ENCODE assay signal across 31 cellular contexts in genomic region chrX:12426420-12426819, GRCh38.
"Had no signal": no experiment of that assay in that cellular context is flagged by ENCODE, and none has a peak within 500 bp of the region (broad histone marks: within the 10 kb centered on the region; RNA-seq: fewer than 3 reads in every experiment).

No MANE protein-coding gene starts in this region.

- H3K27me3 ChIP-seq: ascending aorta, body of pancreas, brain microvascular endothelial cell, cardiac muscle cell had no signal

- H3K4me3 ChIP-seq: adrenal gland, ascending aorta, body of pancreas, breast epithelium, cardiac muscle cell had no signal

- H3K27ac ChIP-seq: adrenal gland, ascending aorta, body of pancreas, brain microvascular endothelial cell, breast epithelium, cardiac muscle cell had no signal

- H3K4me1 ChIP-seq: adrenal gland, ascending aorta, body of pancreas, breast epithelium had no signal

- H3K36me3 ChIP-seq: adrenal gland, ascending aorta, brain microvascular endothelial cell, breast epithelium, cardiac muscle cell had no signal

- H3K9me3 ChIP-seq: adrenal gland, ascending aorta, body of pancreas, breast epithelium had no signal

- DNase-seq: activated effector memory CD4-positive, alpha-beta T cell treated with anti-CD3 and anti-CD28 coated beads, Interleukin-2, amount 50 U/mL, for 16 hours; activated effector memory CD4-positive, alpha-beta T cell treated with Interleukin-2 at 50 U/mL for 16 hours; activated gamma-delta T cell; activated gamma-delta T cell treated with Interleukin-2 at 50 U/mL for 16 hours; activated naive CD4-positive, alpha-beta T cell; activated naive CD4-positive, alpha-beta T cell treated with anti-CD3 and anti-CD28 coated beads for 36 hours; activated naive CD4-positive, alpha-beta T cell treated with anti-CD3 and anti-CD28 coated beads, Interleukin-2, amount 10 ng/mL, durations not matched to agents 7 days and 5 days; activated naive CD4-positive, alpha-beta T cell treated with anti-CD3 and anti-CD28 coated beads, Interleukin-2, amount 50 U/mL, for 16 hours; activated naive CD4-positive, alpha-beta T cell treated with Interleukin-2 at 50 U/mL for 16 hours; activated naive CD8-positive, alpha-beta T cell treated with anti-CD3 and anti-CD28 coated beads for 36 hours; activated naive CD8-positive, alpha-beta T cell treated with anti-CD3 and anti-CD28 coated beads, Interleukin-2, amount 10 ng/mL, durations not matched to agents 7 days and 5 days; activated naive CD8-positive, alpha-beta T cell treated with anti-CD3 and anti-CD28 coated beads, Interleukin-2, amount 50 U/mL, for 24 hours; activated T-cell treated with anti-CD3 and anti-CD28 coated beads, Interleukin-2, amount 50 U/mL, for 1 hour; activated T-cell treated with anti-CD3 and anti-CD28 coated beads, Interleukin-2, amount 50 U/mL, for 24 hours; activated T-cell treated with anti-CD3 and anti-CD28 coated beads, Interleukin-2, amount 50 U/mL, for 4 hours; activated T-cell treated with anti-CD3 and anti-CD28 coated beads, Interleukin-2, amount 50 U/mL, for 48 hours; activated T-cell treated with anti-CD3 and anti-CD28 coated beads, Interleukin-2, amount 50 U/mL, for 72 hours; adrenal gland; amniotic stem cell; amygdala; anterior cingulate cortex; aorta; body of pancreas; brain microvascular endothelial cell; caudate nucleus; central memory CD4-positive, alpha-beta T cell; cerebellar nuclear complex had no signal

- FAIRE-seq: bronchial epithelial cell had no signal
